ENCODE assay signal across 8 cellular contexts in genomic region chr16:70113599-70113981, GRCh38. TPM values are rescaled to one million over a fixed set of nuclear protein-coding genes. Genes with fewer than 3 reads are reported as not detected.
DNase-seq lines count a peak whose midpoint lies in the region; ATAC-seq and TF ChIP-seq lines count a peak whose summit lies in the region.
"Not testable (repeated sequence)": the region's sequence is repeated elsewhere in the genome, so short reads cannot be mapped to it uniquely, and the experiment has no call there.

No MANE protein-coding gene starts in this region.

- H3K27me3 Mint-ChIP-seq in Caco-2 (ENCODE audit: insufficient read depth, unreplicated experiment); activated naive CD8-positive, alpha-beta T cell treated with anti-CD3 and anti-CD28 coated beads, Interleukin-2, amount 50 U/mL, for 24 hours; stimulated activated naive CD8-positive, alpha-beta T cell treated with anti-CD3 and anti-CD28 coated beads, Interleukin-15, amount 100 ng/mL, for 72 hours: not testable (repeated sequence)

- DNase-seq in Caco-2; OCI-LY7 (ENCODE audit: low spot score); activated naive CD8-positive, alpha-beta T cell treated with anti-CD3 and anti-CD28 coated beads, Interleukin-2, amount 50 U/mL, for 24 hours; fibroblast of the aortic adventitia (ENCODE audit: low read depth); mucosa of descending colon; stimulated activated naive CD8-positive, alpha-beta T cell treated with anti-CD3 and anti-CD28 coated beads, Interleukin-15, amount 100 ng/mL, for 72 hours: not testable (repeated sequence)

- CTCF ChIA-PET in Caco-2 (lab: Charles Lee); OCI-LY7 (lab: Charles Lee; ENCODE audit: unreplicated experiment): not testable (repeated sequence)

- TSS peak; percentile 83 for BruUV-seq in Caco-2 (replicated peaks; lab: Mats Ljungman, UMichigan)
- not testable (repeated sequence) for BruUV-seq in OCI-LY7 (replicated peaks; lab: Mats Ljungman, UMichigan)

- POLR2A ChIA-PET in Caco-2 (lab: Charles Lee); OCI-LY7 (lab: Charles Lee): not testable (repeated sequence)

- H3K4me2 ChIP-seq in OCI-LY7 (ENCODE audit: low read length) = peak overlapping the region; percentile 55

- intact Hi-C loops in Caco-2 (cut with micrococcal nuclease; ENCODE audit: unreplicated experiment); OCI-LY7 (cut with micrococcal nuclease; ENCODE audit: unreplicated experiment); mucosa of descending colon (cut with DNase I, micrococcal nuclease): not testable (repeated sequence)

- peak overlapping the region; percentile 88 for H3K4me3 Mint-ChIP-seq in Caco-2 (ENCODE audit: unreplicated experiment)
- H3K4me3 Mint-ChIP-seq in activated naive CD8-positive, alpha-beta T cell treated with anti-CD3 and anti-CD28 coated beads, Interleukin-2, amount 50 U/mL, for 24 hours = peak overlapping the region; percentile 92
- H3K4me3 Mint-ChIP-seq in stimulated activated naive CD8-positive, alpha-beta T cell treated with anti-CD3 and anti-CD28 coated beads, Interleukin-15, amount 100 ng/mL, for 72 hours = peak overlapping the region; percentile 90 to 92

- H3K9me2 ChIP-seq in OCI-LY7 (ENCODE audit: insufficient read depth, low read length) = not testable (repeated sequence)

- not testable (repeated sequence) for H3K79me2 ChIP-seq in OCI-LY7 (ENCODE audit: insufficient read depth, low read depth, low read length)

- H3K27ac ChIP-seq in OCI-LY7 (ENCODE audit: low read depth, low read length, poor library complexity, severe bottlenecking) = not testable (repeated sequence)

- H3K4me1 Mint-ChIP-seq in Caco-2 (ENCODE audit: low read depth, unreplicated experiment) = not testable (repeated sequence)
- peaks cover 26% of the 10 kb centered on the region for H3K4me1 Mint-ChIP-seq in activated naive CD8-positive, alpha-beta T cell treated with anti-CD3 and anti-CD28 coated beads, Interleukin-2, amount 50 U/mL, for 24 hours
- H3K4me1 Mint-ChIP-seq in stimulated activated naive CD8-positive, alpha-beta T cell treated with anti-CD3 and anti-CD28 coated beads, Interleukin-15, amount 100 ng/mL, for 72 hours = peaks cover 25% of the 10 kb centered on the region

- H3K4me1 ChIP-seq in Caco-2; OCI-LY7 (ENCODE audit: insufficient read depth, low read length, poor library complexity, severe bottlenecking); mucosa of descending colon (ENCODE audit: low read depth): not testable (repeated sequence)

- H3K4me3 ChIP-seq in Caco-2 (ENCODE audit: low read depth, low read length) (peak overlapping the region; percentile 89), OCI-LY7 (ENCODE audit: low read depth, low read length, poor library complexity, severe bottlenecking) (peak overlapping the region; percentile 98), fibroblast of the aortic adventitia (ENCODE audit: low read depth, low read length) (peak overlapping the region; percentile 75), mucosa of descending colon (peak overlapping the region; percentile 57)

- not testable (repeated sequence) for H3K36me3 ChIP-seq in Caco-2 (ENCODE audit: control insufficient read depth, insufficient read depth, low read length); OCI-LY7 (ENCODE audit: insufficient read depth, low read length); mucosa of descending colon (ENCODE audit: low read depth)

- H3K27ac Mint-ChIP-seq in Caco-2 (ENCODE audit: unreplicated experiment) = peak overlapping the region; percentile 53
- peak overlapping the region; percentile 69 for H3K27ac Mint-ChIP-seq in activated naive CD8-positive, alpha-beta T cell treated with anti-CD3 and anti-CD28 coated beads, Interleukin-2, amount 50 U/mL, for 24 hours
- peak overlapping the region; percentile 65 to 96 for H3K27ac Mint-ChIP-seq in stimulated activated naive CD8-positive, alpha-beta T cell treated with anti-CD3 and anti-CD28 coated beads, Interleukin-15, amount 100 ng/mL, for 72 hours

- peak overlapping the region; percentile 41; the same call in 1 of the 2 replicates for H2AFZ ChIP-seq in OCI-LY7 (ENCODE audit: low read length)

- not testable (repeated sequence) for H3K9me3 ChIP-seq in Caco-2; OCI-LY7 (ENCODE audit: low read length); mucosa of descending colon

- ATAC-seq in GM21381 (IDR thresholded peaks at IDR 0.05; ENCODE audit: unreplicated experiment) (peak; percentile 21), HG03039 (IDR thresholded peaks at IDR 0.05; ENCODE audit: unreplicated experiment) (peak; percentile 12), mucosa of descending colon (peak; percentile 32)
- peak; percentile 10 for ATAC-seq in activated naive CD8-positive, alpha-beta T cell treated with anti-CD3 and anti-CD28 coated beads, Interleukin-2, amount 50 U/mL, for 24 hours
- peak; percentile 11 for ATAC-seq in stimulated activated naive CD8-positive, alpha-beta T cell treated with anti-CD3 and anti-CD28 coated beads, Interleukin-15, amount 100 ng/mL, for 72 hours

- not testable (repeated sequence) for TF ChIP-seq CTCF in Caco-2 (IDR thresholded peaks at IDR 0.05; ENCODE audit: insufficient read depth in 1 of 2, low read depth in 1 of 2, low read length in 1 of 2, severe bottlenecking in 1 of 2, unreplicated experiment in 1 of 2); OCI-LY7 (conservative IDR thresholded peaks at IDR 0.05; ENCODE audit: low read length); fibroblast of the aortic adventitia (IDR thresholded peaks at IDR 0.05; ENCODE audit: insufficient read depth, low read length); mucosa of descending colon (IDR thresholded peaks at IDR 0.05)

- not testable (repeated sequence) for H3K27me3 ChIP-seq in Caco-2 (replicated peaks; ENCODE audit: control insufficient read depth, insufficient read depth, low read length)

- not testable (repeated sequence) for H4K20me1 ChIP-seq in OCI-LY7 (ENCODE audit: insufficient read depth, low read length)

- H3K36me3 Mint-ChIP-seq in Caco-2 (ENCODE audit: insufficient read depth, unreplicated experiment); activated naive CD8-positive, alpha-beta T cell treated with anti-CD3 and anti-CD28 coated beads, Interleukin-2, amount 50 U/mL, for 24 hours (ENCODE audit: low read depth): not testable (repeated sequence)

- not testable (repeated sequence) for H3K9me3 Mint-ChIP-seq in Caco-2 (ENCODE audit: unreplicated experiment); activated naive CD8-positive, alpha-beta T cell treated with anti-CD3 and anti-CD28 coated beads, Interleukin-2, amount 50 U/mL, for 24 hours; stimulated activated naive CD8-positive, alpha-beta T cell treated with anti-CD3 and anti-CD28 coated beads, Interleukin-15, amount 100 ng/mL, for 72 hours

RNA-seq across cellular contexts. Expression of gene PDPR, which starts 0.5 kb away (rescaled TPM):
- 40.2 and 42.9 TPM in 2 replicates for total RNA-seq in Caco-2 (2022)
- total RNA-seq in OCI-LY7 (2014; rRNA removed; shearing (Covaris generic)) = 20.4 and 28.5 TPM in 2 replicates
- total RNA-seq in OCI-LY7 (2022) = 34.0 and 34.4 TPM in 2 replicates
- 25.7 and 70.1 TPM in 2 replicates for total RNA-seq in fibroblast of the aortic adventitia (ENCODE audit: low replicate concordance)
- total RNA-seq in mucosa of descending colon = 10 to 100 TPM; 21.0 to 43.6 (median 31.0) TPM

RNA-seq across cellular contexts. Expression of gene CLEC18C, which starts 60.0 kb away (rescaled TPM):
- 0.50 TPM in 1 of 2 replicates, not detected in the other for total RNA-seq in Caco-2 (2022)
- 0.05 TPM in 1 of 2 replicates, not detected in the other for total RNA-seq in OCI-LY7 (2014; rRNA removed; shearing (Covaris generic))
- total RNA-seq in OCI-LY7 (2022) = not detected in 2 replicates
- total RNA-seq in fibroblast of the aortic adventitia (ENCODE audit: low replicate concordance) = 0.09 and 0.90 TPM in 2 replicates
- under 1 TPM; 0.61 to 0.87 (median 0.70) TPM for total RNA-seq in mucosa of descending colon
